In the genomic region with DNA sequence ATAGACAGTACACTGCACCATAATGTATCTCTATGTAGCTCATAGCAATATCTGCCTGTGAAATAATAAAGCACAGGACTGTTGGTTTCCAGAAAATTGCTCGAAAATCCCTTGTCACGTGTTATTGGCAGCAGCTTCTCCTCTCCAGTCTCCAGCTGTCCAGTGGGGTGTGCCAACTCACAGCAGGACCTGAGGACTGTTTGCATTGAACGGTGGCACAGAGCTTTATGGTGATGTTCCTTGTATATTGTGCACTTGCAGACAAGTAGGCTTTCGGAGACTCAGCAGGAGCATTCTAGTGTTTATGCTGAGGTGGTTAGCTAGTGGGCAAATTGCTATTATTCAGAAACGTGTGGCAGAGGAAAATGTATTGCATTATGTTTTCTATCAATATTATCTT, we compare ENCODE assay signal across 21 cellular contexts.
DNase-seq lines count a peak whose midpoint lies in the region; ATAC-seq lines count a peak whose summit lies in the region.
"Had no signal": no experiment of that assay in that cellular context is flagged by ENCODE, and none has a peak within 500 bp of the region (broad histone marks: within the 10 kb centered on the region; RNA-seq: fewer than 3 reads in every experiment).

No MANE protein-coding gene starts in this region.

- no peaks in the 10 kb centered on the region for H3K9me3 Mint-ChIP-seq in activated CD4-positive, alpha-beta T cell treated with anti-CD3 and anti-CD28 coated beads, Interleukin-2, amount 10 ng/mL, durations not matched to agents 24 days and 14 days
- H3K9me3 Mint-ChIP-seq: activated naive CD4-positive, alpha-beta T cell treated with anti-CD3 and anti-CD28 coated beads for 36 hours; central memory CD8-positive, alpha-beta T cell; HFFc6; IgD-negative memory B cell; T-helper 1 cell treated with Interleukin-12 subunit alpha and Interleukin-12 subunit beta and Interleukin-4 antibody, amounts not matched to agents 30 μg/mL and 1 μg/mL, for 36 hours had no signal

- ATAC-seq in left colon (peak; percentile 81), GM21529 (IDR thresholded peaks at IDR 0.05; ENCODE audit: unreplicated experiment) (no peak), esophagus mucosa (no peak)

- no peaks in the 10 kb centered on the region for H3K36me3 Mint-ChIP-seq in activated CD4-positive, alpha-beta T cell treated with anti-CD3 and anti-CD28 coated beads, Interleukin-2, amount 10 ng/mL, durations not matched to agents 24 days and 14 days (ENCODE audit: low read depth)
- H3K36me3 Mint-ChIP-seq: IgD-negative memory B cell had no signal

- no peaks in the 10 kb centered on the region for H3K4me1 Mint-ChIP-seq in activated CD4-positive, alpha-beta T cell treated with anti-CD3 and anti-CD28 coated beads, Interleukin-2, amount 10 ng/mL, durations not matched to agents 24 days and 14 days
- H3K4me1 Mint-ChIP-seq: central memory CD8-positive, alpha-beta T cell; IgD-negative memory B cell had no signal

- peak; percentile 95 for DNase-seq in DMS79 treated with DMSO at 0.1 percent for 48 hours (lab: John Stamatoyannopoulos, UW)
- DNase-seq in NCI-H1694 treated with DMSO at 0.1 percent for 48 hours (lab: John Stamatoyannopoulos, UW), result peak; percentile 91
- peak; percentile 85 for DNase-seq in NCI-H345 (lab: John Stamatoyannopoulos, UW)
- DNase-seq in left colon, result peak in 1 of 2 donors; percentile 22
- DNase-seq in activated naive CD4-positive, alpha-beta T cell treated with anti-CD3 and anti-CD28 coated beads, Interleukin-2, amount 50 U/mL, for 16 hours, result no peak
- no peak for DNase-seq in activated CD4-positive, alpha-beta T cell treated with anti-CD3 and anti-CD28 coated beads, Interleukin-2, amount 10 ng/mL, durations not matched to agents 24 days and 14 days
- DNase-seq: activated CD4-positive, alpha-beta T cell treated with anti-CD3 and anti-CD28 coated beads, Interleukin-2, amount 50 U/mL, for 48 hours; activated naive CD4-positive, alpha-beta T cell treated with anti-CD3 and anti-CD28 coated beads for 36 hours; DND-41; effector CD4-positive, alpha-beta T cell; glutamatergic neuron; HFFc6; NCI-H82; PC-9; stimulated activated CD4-positive, alpha-beta T cell treated with anti-CD3 and anti-CD28 coated beads, Interleukin-12 subunit alpha, Interleukin-12 subunit beta, amount 100 ng/mL, for 4 hours; WERI-Rb-1 had no signal

- H3K27ac Mint-ChIP-seq in activated CD4-positive, alpha-beta T cell treated with anti-CD3 and anti-CD28 coated beads, Interleukin-2, amount 10 ng/mL, durations not matched to agents 24 days and 14 days, result no peak overlapping the region
- H3K27ac Mint-ChIP-seq: activated naive CD4-positive, alpha-beta T cell treated with anti-CD3 and anti-CD28 coated beads for 36 hours; HFFc6; IgD-negative memory B cell; T-helper 1 cell treated with Interleukin-12 subunit alpha and Interleukin-12 subunit beta and Interleukin-4 antibody, amounts not matched to agents 30 μg/mL and 1 μg/mL, for 36 hours had no signal

- intact Hi-C loops in left colon (cut with DNase I, micrococcal nuclease), result no loop called here
- intact Hi-C loops in activated CD4-positive, alpha-beta T cell treated with anti-CD3 and anti-CD28 coated beads, Interleukin-2, amount 10 ng/mL, durations not matched to agents 24 days and 14 days (cut with micrococcal nuclease), result loop anchor here (10.0 kb wide), 1 partner anchor 701 kb away; no protein-coding TSS in a partner anchor

- no peak overlapping the region for H3K4me3 Mint-ChIP-seq in activated CD4-positive, alpha-beta T cell treated with anti-CD3 and anti-CD28 coated beads, Interleukin-2, amount 10 ng/mL, durations not matched to agents 24 days and 14 days
- H3K4me3 Mint-ChIP-seq: activated naive CD4-positive, alpha-beta T cell treated with anti-CD3 and anti-CD28 coated beads for 36 hours; central memory CD8-positive, alpha-beta T cell; HFFc6; IgD-negative memory B cell; T-helper 1 cell treated with Interleukin-12 subunit alpha and Interleukin-12 subunit beta and Interleukin-4 antibody, amounts not matched to agents 30 μg/mL and 1 μg/mL, for 36 hours had no signal

- peaks cover 24% of the 10 kb centered on the region for H3K27me3 Mint-ChIP-seq in activated CD4-positive, alpha-beta T cell treated with anti-CD3 and anti-CD28 coated beads, Interleukin-2, amount 10 ng/mL, durations not matched to agents 24 days and 14 days

Comparison
In these comparisons a context has a peak if more than half of its experiments do, and no peak if none do; other contexts are left out.
1. DNase-seq: peak in DMS79 treated with DMSO at 0.1 percent for 48 hours (single experiment), NCI-H1694 treated with DMSO at 0.1 percent for 48 hours (single experiment) and NCI-H345 (single experiment); none in activated naive CD4-positive, alpha-beta T cell treated with anti-CD3 and anti-CD28 coated beads, Interleukin-2, amount 50 U/mL, for 16 hours (single experiment) and activated CD4-positive, alpha-beta T cell treated with anti-CD3 and anti-CD28 coated beads, Interleukin-2, amount 10 ng/mL, durations not matched to agents 24 days and 14 days (single experiment).